ENCODE assay signal across 1 cellular context in the genomic region with DNA sequence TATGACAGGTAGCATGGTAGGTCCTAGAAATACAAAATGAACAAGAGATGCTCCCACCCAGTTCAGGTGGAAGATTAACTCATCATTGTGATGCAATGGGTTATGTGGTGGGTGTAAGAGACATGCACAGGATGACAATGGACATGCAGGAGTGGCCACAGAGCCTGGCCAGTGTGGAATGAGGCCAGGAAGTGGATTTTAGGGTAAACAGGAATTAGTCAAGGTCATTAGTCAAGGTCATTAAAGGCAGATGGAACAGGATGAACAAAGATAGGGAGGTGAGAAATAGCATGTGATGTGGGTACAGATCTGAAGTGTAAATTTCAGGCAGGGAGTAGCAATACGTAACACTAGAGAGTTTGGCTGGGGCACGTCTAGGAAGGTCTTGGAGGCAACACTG.
A peak's percentile ranks its signal among the peaks of the same experiment; 100 is the strongest.
TF ChIP-seq lines count a peak whose summit lies in the region.

No MANE protein-coding gene starts in this region.

TF ChIP-seq in K562, 482 proteins besides CTCF, POLR2A, EP300 and RAD21 (continued from another document):
- TF ChIP-seq ZNF311 (CRISPR knock-in tag; IDR thresholded peaks at IDR 0.05) (no peak), ESRRA (IDR thresholded peaks at IDR 0.05; ENCODE audit: borderline replicate concordance, low read depth) (peak; percentile 87), ATF7 (IDR thresholded peaks at IDR 0.05) (no peak), CBX8 (IDR thresholded peaks at IDR 0.05; ENCODE audit: borderline replicate concordance, extremely low read depth, low read depth, low read length, poor library complexity, severe bottlenecking) (no peak), MXD1 (CRISPR knock-in tag; IDR thresholded peaks at IDR 0.05; ENCODE audit: borderline replicate concordance, poor library complexity, severe bottlenecking) (no peak), ATF3 (IDR thresholded peaks at IDR 0.05) (peak; percentile 73), ATF3 (CRISPR knock-in tag; conservative IDR thresholded peaks at IDR 0.05) (no peak)
- TF ChIP-seq, protein P1, sequence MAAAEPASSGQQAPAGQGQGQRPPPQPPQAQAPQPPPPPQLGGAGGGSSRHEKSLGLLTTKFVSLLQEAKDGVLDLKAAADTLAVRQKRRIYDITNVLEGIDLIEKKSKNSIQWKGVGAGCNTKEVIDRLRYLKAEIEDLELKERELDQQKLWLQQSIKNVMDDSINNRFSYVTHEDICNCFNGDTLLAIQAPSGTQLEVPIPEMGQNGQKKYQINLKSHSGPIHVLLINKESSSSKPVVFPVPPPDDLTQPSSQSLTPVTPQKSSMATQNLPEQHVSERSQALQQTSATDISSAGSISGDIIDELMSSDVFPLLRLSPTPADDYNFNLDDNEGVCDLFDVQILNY (CRISPR knock-in tag; IDR thresholded peaks at IDR 0.05): no peak
- TF ChIP-seq, protein P2, sequence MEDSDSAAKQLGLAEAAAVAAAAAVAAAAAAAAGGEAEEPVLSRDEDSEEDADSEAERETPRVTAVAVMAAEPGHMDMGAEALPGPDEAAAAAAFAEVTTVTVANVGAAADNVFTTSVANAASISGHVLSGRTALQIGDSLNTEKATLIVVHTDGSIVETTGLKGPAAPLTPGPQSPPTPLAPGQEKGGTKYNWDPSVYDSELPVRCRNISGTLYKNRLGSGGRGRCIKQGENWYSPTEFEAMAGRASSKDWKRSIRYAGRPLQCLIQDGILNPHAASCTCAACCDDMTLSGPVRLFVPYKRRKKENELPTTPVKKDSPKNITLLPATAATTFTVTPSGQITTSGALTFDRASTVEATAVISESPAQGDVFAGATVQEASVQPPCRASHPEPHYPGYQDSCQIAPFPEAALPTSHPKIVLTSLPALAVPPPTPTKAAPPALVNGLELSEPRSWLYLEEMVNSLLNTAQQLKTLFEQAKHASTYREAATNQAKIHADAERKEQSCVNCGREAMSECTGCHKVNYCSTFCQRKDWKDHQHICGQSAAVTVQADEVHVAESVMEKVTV (CRISPR knock-in tag; IDR thresholded peaks at IDR 0.05): no peak
